12 cellular contexts compared by ENCODE assay signal in genomic region chr9:99881769-99882168, GRCh38. TPM values are rescaled to one million over a fixed set of nuclear protein-coding genes. Genes with fewer than 3 reads are reported as not detected.
DNase-seq lines count a peak whose midpoint lies in the region; ATAC-seq lines count a peak whose summit lies in the region.
"Had no signal": no experiment of that assay in that cellular context is flagged by ENCODE, and none has a peak within 500 bp of the region (broad histone marks: within the 10 kb centered on the region; RNA-seq: fewer than 3 reads in every experiment).

No MANE protein-coding gene starts in this region.

- ATAC-seq in activated T-cell treated with anti-CD3 and anti-CD28 coated beads, Interleukin-2, amount 50 U/mL, for 72 hours (replicated peaks in 1 of 2): peak; percentile 83 to 95
- ATAC-seq in stimulated activated naive CD8-positive, alpha-beta T cell treated with anti-CD3 and anti-CD28 coated beads, Interleukin-15, Interleukin-2, amounts not matched to agents 100 U/mL and 50 U/mL, for 24 hours: peak; percentile 92
- ATAC-seq in stimulated activated naive CD8-positive, alpha-beta T cell treated with anti-CD3 and anti-CD28 coated beads, Interleukin-15, amount 100 ng/mL, for 72 hours: no peak
- ATAC-seq in HG02840 (IDR thresholded peaks at IDR 0.05; ENCODE audit: low FRiP score, unreplicated experiment): no peak

- no peak overlapping the region for H3K4me3 Mint-ChIP-seq in activated T-cell treated with anti-CD3 and anti-CD28 coated beads, Interleukin-2, amount 50 U/mL, for 72 hours
- no peak overlapping the region for H3K4me3 Mint-ChIP-seq in stimulated activated naive CD8-positive, alpha-beta T cell treated with anti-CD3 and anti-CD28 coated beads, Interleukin-15, amount 100 ng/mL, for 72 hours
- H3K4me3 Mint-ChIP-seq: B cell; CD4-positive, alpha-beta T cell had no signal

- peaks cover 21% of the 10 kb centered on the region for H3K4me1 Mint-ChIP-seq in activated T-cell treated with anti-CD3 and anti-CD28 coated beads, Interleukin-2, amount 50 U/mL, for 72 hours (ENCODE audit: low read depth)
- no peaks in the 10 kb centered on the region for H3K4me1 Mint-ChIP-seq in stimulated activated naive CD8-positive, alpha-beta T cell treated with anti-CD3 and anti-CD28 coated beads, Interleukin-15, amount 100 ng/mL, for 72 hours
- H3K4me1 Mint-ChIP-seq: B cell had no signal

- DNase-seq in activated CD4-positive, alpha-beta T cell treated with anti-CD3 and anti-CD28 coated beads, Interleukin-2, amount 50 U/mL, for 48 hours: peak; percentile 28 to 50
- DNase-seq in activated CD4-positive, alpha-beta T cell treated with anti-CD3 and anti-CD28 coated beads for 4 hours: no peak
- DNase-seq in activated T-cell treated with anti-CD3 and anti-CD28 coated beads, Interleukin-2, amount 50 U/mL, for 72 hours: peak; percentile 25 to 26
- DNase-seq in activated T-cell treated with anti-CD3 and anti-CD28 coated beads for 4 hours: no peak
- DNase-seq in stimulated activated naive CD8-positive, alpha-beta T cell treated with anti-CD3 and anti-CD28 coated beads, Interleukin-15, Interleukin-2, amounts not matched to agents 100 U/mL and 50 U/mL, for 24 hours: peak; percentile 20
- no peak for DNase-seq in stimulated activated naive CD8-positive, alpha-beta T cell treated with anti-CD3 and anti-CD28 coated beads, Interleukin-15, amount 100 ng/mL, for 72 hours
- DNase-seq: C1 segment of cervical spinal cord; Calu3; CD4-positive, alpha-beta T cell; DMS 273 treated with DMSO at 0.1 percent for 48 hours had no signal

- no peaks in the 10 kb centered on the region for H3K36me3 Mint-ChIP-seq in activated T-cell treated with anti-CD3 and anti-CD28 coated beads, Interleukin-2, amount 50 U/mL, for 72 hours (ENCODE audit: insufficient read depth in 2 of 2)

- H3K27ac Mint-ChIP-seq in activated T-cell treated with anti-CD3 and anti-CD28 coated beads, Interleukin-2, amount 50 U/mL, for 72 hours: no peak overlapping the region
- H3K27ac Mint-ChIP-seq in stimulated activated naive CD8-positive, alpha-beta T cell treated with anti-CD3 and anti-CD28 coated beads, Interleukin-15, amount 100 ng/mL, for 72 hours: no peak overlapping the region
- H3K27ac Mint-ChIP-seq: B cell; CD4-positive, alpha-beta T cell had no signal

- peaks cover 8% of the 10 kb centered on the region for H3K27me3 Mint-ChIP-seq in activated T-cell treated with anti-CD3 and anti-CD28 coated beads, Interleukin-2, amount 50 U/mL, for 72 hours (ENCODE audit: low read depth)
- H3K27me3 Mint-ChIP-seq in stimulated activated naive CD8-positive, alpha-beta T cell treated with anti-CD3 and anti-CD28 coated beads, Interleukin-15, amount 100 ng/mL, for 72 hours: no peaks in the 10 kb centered on the region
- H3K27me3 Mint-ChIP-seq: B cell; CD4-positive, alpha-beta T cell had no signal

- H3K9me3 Mint-ChIP-seq in activated T-cell treated with anti-CD3 and anti-CD28 coated beads, Interleukin-2, amount 50 U/mL, for 72 hours: no peaks in the 10 kb centered on the region
- H3K9me3 Mint-ChIP-seq in stimulated activated naive CD8-positive, alpha-beta T cell treated with anti-CD3 and anti-CD28 coated beads, Interleukin-15, amount 100 ng/mL, for 72 hours: no peaks in the 10 kb centered on the region

RNA-seq across cellular contexts. Expression of gene STX17, which starts 24.7 kb away (rescaled TPM):
- total RNA-seq in activated T-cell treated with anti-CD3 and anti-CD28 coated beads, Interleukin-2, amount 50 U/mL, for 72 hours: 10 to 100 TPM; 32.1 to 35.3 TPM

Comparison
In these comparisons a context has a peak if more than half of its experiments do, and no peak if none do; other contexts are left out.
1. DNase-seq: peak in activated CD4-positive, alpha-beta T cell treated with anti-CD3 and anti-CD28 coated beads, Interleukin-2, amount 50 U/mL, for 48 hours (2 of 2), activated T-cell treated with anti-CD3 and anti-CD28 coated beads, Interleukin-2, amount 50 U/mL, for 72 hours (2 of 2) and stimulated activated naive CD8-positive, alpha-beta T cell treated with anti-CD3 and anti-CD28 coated beads, Interleukin-15, Interleukin-2, amounts not matched to agents 100 U/mL and 50 U/mL, for 24 hours (single experiment); none in activated CD4-positive, alpha-beta T cell treated with anti-CD3 and anti-CD28 coated beads for 4 hours (0 of 2), activated T-cell treated with anti-CD3 and anti-CD28 coated beads for 4 hours (single experiment) and stimulated activated naive CD8-positive, alpha-beta T cell treated with anti-CD3 and anti-CD28 coated beads, Interleukin-15, amount 100 ng/mL, for 72 hours (0 of 2).
2. ATAC-seq: peak in activated T-cell treated with anti-CD3 and anti-CD28 coated beads, Interleukin-2, amount 50 U/mL, for 72 hours (2 of 2) and stimulated activated naive CD8-positive, alpha-beta T cell treated with anti-CD3 and anti-CD28 coated beads, Interleukin-15, Interleukin-2, amounts not matched to agents 100 U/mL and 50 U/mL, for 24 hours (single experiment); none in stimulated activated naive CD8-positive, alpha-beta T cell treated with anti-CD3 and anti-CD28 coated beads, Interleukin-15, amount 100 ng/mL, for 72 hours (single experiment) and HG02840 (single experiment).